18 cellular contexts compared by ENCODE assay signal in the genomic region with DNA sequence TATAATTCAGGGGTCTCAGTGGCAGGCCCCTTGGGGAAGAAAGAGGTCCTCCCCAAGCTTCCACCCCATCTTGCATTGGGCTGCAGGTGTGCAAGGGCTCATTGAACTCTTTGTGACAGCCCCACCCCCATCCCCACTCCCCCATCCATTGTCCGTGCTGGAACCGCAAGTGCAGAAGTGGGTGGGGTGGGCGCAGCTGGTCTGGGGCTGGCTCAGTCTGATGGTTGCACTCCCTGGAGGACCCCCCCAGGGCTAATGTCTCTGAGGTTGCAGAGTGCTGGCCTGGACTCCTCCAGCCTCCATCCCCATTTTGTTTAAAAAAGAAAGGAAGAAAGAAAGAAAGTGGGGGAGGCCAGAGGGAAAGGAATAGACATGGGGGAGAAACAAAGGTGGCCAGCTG. TPM values are rescaled to one million over a fixed set of nuclear protein-coding genes. Genes with fewer than 3 reads are reported as not detected.
DNase-seq lines count a peak whose midpoint lies in the region; ATAC-seq and TF ChIP-seq lines count a peak whose summit lies in the region.
"Had no signal": no experiment of that assay in that cellular context is flagged by ENCODE, and none has a peak within 500 bp of the region (broad histone marks: within the 10 kb centered on the region; RNA-seq: fewer than 3 reads in every experiment).

No MANE protein-coding gene starts in this region.

- H3K14ac ChIP-seq in neuronal stem cell (ENCODE audit: low read length), result no peak overlapping the region

- H3K4me3 ChIP-seq in neuronal stem cell (ENCODE audit: low read length in 2 of 2), result no peak overlapping the region
- no peak overlapping the region for H3K4me3 ChIP-seq in suprapubic skin
- no peak overlapping the region for H3K4me3 ChIP-seq in body of pancreas
- no peak overlapping the region for H3K4me3 ChIP-seq in colonic mucosa
- H3K4me3 ChIP-seq: A549; BLaER1 treated with 17β-estradiol and CSF1 and Interleukin-3, amounts not matched to agents 10 nM and 100 nM had no signal

- H3K4ac ChIP-seq in neuronal stem cell (ENCODE audit: low read length), result no peak overlapping the region

- H2BK5ac ChIP-seq in neuronal stem cell (ENCODE audit: low read length), result peak overlapping the region; percentile 82

- H2AK5ac ChIP-seq in neuronal stem cell (ENCODE audit: low read depth, low read length), result no peak overlapping the region

- no peak overlapping the region for H4K8ac ChIP-seq in neuronal stem cell (ENCODE audit: low read depth, low read length)

- H3K9ac ChIP-seq in neuronal stem cell (ENCODE audit: low read depth, low read length, poor library complexity), result no peak overlapping the region
- no peak overlapping the region for H3K9ac ChIP-seq in colonic mucosa (ENCODE audit: low read depth in 2 of 2, low read length in 2 of 2)
- H3K9ac ChIP-seq: BLaER1 treated with 17β-estradiol and CSF1 and Interleukin-3, amounts not matched to agents 10 nM and 100 nM had no signal

- H3K4me1 ChIP-seq in neuronal stem cell (ENCODE audit: control insufficient read depth in 2 of 2, insufficient read depth in 1 of 2, low read depth in 1 of 2, low read length in 2 of 2) (peaks cover 0 to 2% of the 10 kb centered on the region in 2 donors), suprapubic skin (no peaks in the 10 kb centered on the region), body of pancreas (no peaks in the 10 kb centered on the region), colonic mucosa (no peaks in the 10 kb centered on the region)
- H3K4me1 ChIP-seq: BLaER1 treated with 17β-estradiol and CSF1 and Interleukin-3, amounts not matched to agents 10 nM and 100 nM had no signal

- TF ChIP-seq POLR2A in suprapubic skin (IDR thresholded peaks at IDR 0.05) (no peak), body of pancreas (IDR thresholded peaks at IDR 0.05) (no peak)

- TF ChIP-seq CTCF in suprapubic skin (IDR thresholded peaks at IDR 0.05) (no peak), body of pancreas (IDR thresholded peaks at IDR 0.05) (no peak), colonic mucosa (IDR thresholded peaks at IDR 0.05) (no peak)

- intact Hi-C loops in body of pancreas (cut with DNase I), result no loop called here
- intact Hi-C loops in colonic mucosa (cut with DNase I), result no loop called here

- H2BK15ac ChIP-seq in neuronal stem cell (ENCODE audit: low read length), result no peak overlapping the region

- TF ChIP-seq EP300 in suprapubic skin (IDR thresholded peaks at IDR 0.05), result no peak

- no peak overlapping the region for H2BK120ac ChIP-seq in neuronal stem cell (ENCODE audit: low read depth, low read length)

- no peaks in the 10 kb centered on the region for H3K9me3 ChIP-seq in neuronal stem cell (replicated peaks in 1 of 2; ENCODE audit: control insufficient read depth in 2 of 2, insufficient read depth in 1 of 2, low read depth in 1 of 2, low read length in 2 of 2)
- H3K9me3 ChIP-seq in suprapubic skin, result no peaks in the 10 kb centered on the region
- H3K9me3 ChIP-seq in body of pancreas, result no peaks in the 10 kb centered on the region
- no peaks in the 10 kb centered on the region for H3K9me3 ChIP-seq in colonic mucosa
- H3K9me3 ChIP-seq: A549; BLaER1 treated with 17β-estradiol and CSF1 and Interleukin-3, amounts not matched to agents 10 nM and 100 nM; Caco-2 had no signal

- H3K27ac ChIP-seq in neuronal stem cell (replicated peaks; ENCODE audit: low read length) (no peak overlapping the region), suprapubic skin (no peak overlapping the region), body of pancreas (no peak overlapping the region), colonic mucosa (no peak overlapping the region)
- H3K27ac ChIP-seq: 22Rv1; A549; BLaER1 treated with 17β-estradiol and CSF1 and Interleukin-3, amounts not matched to agents 10 nM and 100 nM; C4-2B had no signal

- H3K23ac ChIP-seq in neuronal stem cell (ENCODE audit: low read depth, low read length, poor library complexity), result no peak overlapping the region

- no peaks in the 10 kb centered on the region for H3K79me1 ChIP-seq in neuronal stem cell (ENCODE audit: low read depth, low read length)

- peak; percentile 28 for DNase-seq in activated CD8-positive, alpha-beta memory T cell treated with anti-CD3 and anti-CD28 coated beads, Interleukin-2, amount 50 U/mL, for 48 hours
- DNase-seq in activated CD8-positive, alpha-beta memory T cell treated with anti-CD3 and anti-CD28 coated beads, Interleukin-2, amount 50 U/mL, for 4 hours, result no peak
- no peak for DNase-seq in neuronal stem cell (ENCODE audit: low spot score)
- peak; percentile 33 to 70 for DNase-seq in suprapubic skin (ENCODE audit: low spot score in 2 of 2)
- DNase-seq in body of pancreas, result no peak
- no peak for DNase-seq in NCI-H82 (lab: John Stamatoyannopoulos, UW)
- no peak for DNase-seq in colonic mucosa
- DNase-seq: AML-193; Caco-2; Calu3; CD4-positive, alpha-beta T cell; CD8-positive, alpha-beta T cell; DMS79 treated with DMSO at 0.1 percent for 48 hours; GF-D8 had no signal

- no peak overlapping the region for H3K18ac ChIP-seq in neuronal stem cell (ENCODE audit: low read length)

- H3K4me2 ChIP-seq in neuronal stem cell (ENCODE audit: insufficient read depth, low read length, poor library complexity, severe bottlenecking), result no peak overlapping the region
- H3K4me2 ChIP-seq: A549; BLaER1 treated with 17β-estradiol and CSF1 and Interleukin-3, amounts not matched to agents 10 nM and 100 nM had no signal

- no peak for ATAC-seq in body of pancreas
- ATAC-seq: A549; CD8-positive, alpha-beta T cell had no signal

- no peak overlapping the region for H2AFZ ChIP-seq in neuronal stem cell (ENCODE audit: low read length)

- no peak overlapping the region for H4K91ac ChIP-seq in neuronal stem cell (ENCODE audit: low read depth, low read length, poor library complexity)

- whole genome bisulfite sequencing in neuronal stem cell (ENCODE audit: extremely low coverage in 2 of 2, insufficient read length in 2 of 2, insufficient replicate concordance in 1 of 2), 2 donors, result no CpG with 5 or more reads among the region's 3 CpGs
- 91% methylated on average over 3 of the region's 3 CpGs for WGBS in suprapubic skin
- 91 to 100% methylated on average over 3 of the region's 3 CpGs for WGBS in body of pancreas, 2 donors

- no peak overlapping the region for H2BK12ac ChIP-seq in neuronal stem cell (ENCODE audit: low read length)

- H3K27me3 ChIP-seq in neuronal stem cell (ENCODE audit: control insufficient read depth in 3 of 3, insufficient read depth in 3 of 3, low read depth in 1 of 3, low read length in 3 of 3) (no peaks in the 10 kb centered on the region), suprapubic skin (no peaks in the 10 kb centered on the region), body of pancreas (no peaks in the 10 kb centered on the region), colonic mucosa (no peaks in the 10 kb centered on the region)
- H3K27me3 ChIP-seq: BLaER1 treated with 17β-estradiol and CSF1 and Interleukin-3, amounts not matched to agents 10 nM and 100 nM had no signal

- no peaks in the 10 kb centered on the region for H3K36me3 ChIP-seq in neuronal stem cell (replicated peaks in 1 of 2; ENCODE audit: control insufficient read depth in 2 of 2, insufficient read depth in 2 of 2, low read length in 2 of 2)
- H3K36me3 ChIP-seq in suprapubic skin, result no peaks in the 10 kb centered on the region
- H3K36me3 ChIP-seq in body of pancreas (replicated peaks in 1 of 2; ENCODE audit: insufficient read depth in 1 of 2, low read depth in 2 of 2), result no peaks in the 10 kb centered on the region
- no peaks in the 10 kb centered on the region for H3K36me3 ChIP-seq in colonic mucosa
- H3K36me3 ChIP-seq: BLaER1 treated with 17β-estradiol and CSF1 and Interleukin-3, amounts not matched to agents 10 nM and 100 nM had no signal

RNA-seq across cellular contexts. Expression of a gene that starts 42.3 kb away (rescaled TPM):
- polyA plus RNA-seq in neuronal stem cell (2013, experiment 1 of 2), result 34.7 TPM
- 33.3 TPM for polyA plus RNA-seq in neuronal stem cell (2013, experiment 2 of 2)
- total RNA-seq in suprapubic skin, result 10 to 100 TPM; 60.3 to 74.4 (median 66.0) TPM
- 10 to 100 TPM; 21.0 to 30.3 TPM for total RNA-seq in body of pancreas
- total RNA-seq in colonic mucosa, result 10 to 100 TPM; 40.8 to 51.4 TPM

Comparison
In these comparisons a context has a peak if more than half of its experiments do, and no peak if none do; other contexts are left out.
1. DNase-seq: peak in activated CD8-positive, alpha-beta memory T cell treated with anti-CD3 and anti-CD28 coated beads, Interleukin-2, amount 50 U/mL, for 48 hours (single experiment) and suprapubic skin (2 of 2); none in activated CD8-positive, alpha-beta memory T cell treated with anti-CD3 and anti-CD28 coated beads, Interleukin-2, amount 50 U/mL, for 4 hours (single experiment), neuronal stem cell (single experiment), body of pancreas (0 of 4), NCI-H82 (single experiment) and colonic mucosa (single experiment).